In genomic region chr7:117135553-117135891, GRCh38 we compare ENCODE assay signal across 16 cellular contexts.
"Had no signal": no experiment of that assay in that cellular context is flagged by ENCODE, and none has a peak within 500 bp of the region (broad histone marks: within the 10 kb centered on the region; RNA-seq: fewer than 3 reads in every experiment).

No MANE protein-coding gene starts in this region.

- FAIRE-seq: bronchial epithelial cell, pancreas had no signal

- H2AFZ ChIP-seq: hepatocyte had no signal

- H3K4me2 ChIP-seq: hepatocyte had no signal

- H3K9me3 ChIP-seq: ascending aorta, gastrocnemius medialis, mucosa of descending colon, pancreas, tibial nerve, uterus had no signal

- DNase-seq: activated CD4-positive, alpha-beta T cell treated with anti-CD3 and anti-CD28 coated beads, Interleukin-2, amount 10 ng/mL, durations not matched to agents 24 days and 14 days; activated CD4-positive, CD25-positive, alpha-beta regulatory T cell; activated CD8-positive, alpha-beta memory T cell treated with anti-CD3 and anti-CD28 coated beads, Interleukin-2, amount 50 U/mL, for 48 hours; activated naive CD8-positive, alpha-beta T cell treated with anti-CD3 and anti-CD28 coated beads, Interleukin-2, amount 50 U/mL, for 24 hours; activated T-cell treated with anti-CD3 and anti-CD28 coated beads, Interleukin-2, amount 50 U/mL, for 72 hours; gastrocnemius medialis; islet precursor cell; mucosa of descending colon; naive thymus-derived CD4-positive, alpha-beta T cell; pancreas; uterus had no signal

- H3K4me3 ChIP-seq: ascending aorta, gastrocnemius medialis, hepatocyte, mucosa of descending colon, pancreas, tibial nerve, uterus had no signal

- H3K27me3 ChIP-seq: ascending aorta, gastrocnemius medialis, hepatocyte, pancreas, tibial nerve, uterus had no signal

- H3K27ac Mint-ChIP-seq: activated CD4-positive, alpha-beta T cell treated with anti-CD3 and anti-CD28 coated beads, Interleukin-2, amount 10 ng/mL, durations not matched to agents 24 days and 14 days; activated naive CD8-positive, alpha-beta T cell treated with anti-CD3 and anti-CD28 coated beads, Interleukin-2, amount 50 U/mL, for 24 hours; activated T-cell treated with anti-CD3 and anti-CD28 coated beads, Interleukin-2, amount 50 U/mL, for 72 hours; naive thymus-derived CD4-positive, alpha-beta T cell had no signal

- H3K36me3 ChIP-seq: pancreas, uterus had no signal

- H3K79me2 ChIP-seq: hepatocyte had no signal

- H3K4me1 ChIP-seq: pancreas, tibial nerve, uterus had no signal

- ATAC-seq: activated naive CD8-positive, alpha-beta T cell treated with anti-CD3 and anti-CD28 coated beads, Interleukin-2, amount 50 U/mL, for 24 hours; gastrocnemius medialis; mucosa of descending colon; naive thymus-derived CD4-positive, alpha-beta T cell; pancreas had no signal

- H3K9me3 Mint-ChIP-seq: activated CD4-positive, alpha-beta T cell treated with anti-CD3 and anti-CD28 coated beads, Interleukin-2, amount 10 ng/mL, durations not matched to agents 24 days and 14 days; activated naive CD8-positive, alpha-beta T cell treated with anti-CD3 and anti-CD28 coated beads, Interleukin-2, amount 50 U/mL, for 24 hours; activated T-cell treated with anti-CD3 and anti-CD28 coated beads, Interleukin-2, amount 50 U/mL, for 72 hours; naive thymus-derived CD4-positive, alpha-beta T cell; stimulated activated effector memory CD8-positive, alpha-beta T cell treated with anti-CD3 and anti-CD28 coated beads, Interleukin-12 subunit alpha, Interleukin-12 subunit beta, amount 100 ng/mL, for 72 hours had no signal

- H3K27ac ChIP-seq: ascending aorta, gastrocnemius medialis, hepatocyte, pancreas, tibial nerve, uterus had no signal
